In the genomic region with DNA sequence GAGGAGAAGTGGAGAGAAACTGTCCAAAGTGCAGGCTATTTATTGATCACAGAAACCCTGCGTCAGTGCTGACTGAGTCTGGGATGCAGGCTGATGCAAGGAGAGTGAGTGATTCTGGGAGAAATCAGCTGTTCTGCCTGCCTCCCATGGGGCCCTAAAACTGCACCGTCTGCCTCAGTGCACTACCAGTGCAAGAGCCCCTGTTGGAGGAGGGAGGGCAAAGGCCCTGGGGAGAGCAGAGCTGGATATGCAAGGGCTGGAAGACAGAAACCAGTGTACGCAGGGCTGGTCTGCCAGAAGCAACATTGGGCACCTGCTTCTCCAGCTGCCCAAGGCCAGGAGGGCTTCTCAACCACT, we compare ENCODE assay signal across 12 cellular contexts. TPM values are rescaled to one million over a fixed set of nuclear protein-coding genes. Genes with fewer than 3 reads are reported as not detected.
DNase-seq lines count a peak whose midpoint lies in the region; ATAC-seq, FAIRE-seq and TF ChIP-seq lines count a peak whose summit lies in the region.
"Had no signal": no experiment of that assay in that cellular context is flagged by ENCODE, and none has a peak within 500 bp of the region (broad histone marks: within the 10 kb centered on the region; RNA-seq: fewer than 3 reads in every experiment).

No MANE protein-coding gene starts in this region.

- H3K27ac ChIP-seq in ACC112 (ENCODE audit: low read depth, low read length) (peak overlapping the region; percentile 94), PC-3 (ENCODE audit: low read length) (peak overlapping the region; percentile 75)

- peaks cover 31% of the 10 kb centered on the region for H3K4me1 Mint-ChIP-seq in progenitor cell of endocrine pancreas (ENCODE audit: low read depth)

- no peak for TF ChIP-seq POLR2A in GM12891 (IDR thresholded peaks at IDR 0.05; ENCODE audit: low read depth, low read length)

- no peaks in the 10 kb centered on the region for H3K79me2 ChIP-seq in ACC112 (ENCODE audit: control insufficient read depth, insufficient read depth, low read length, unreplicated experiment)
- H3K79me2 ChIP-seq in PC-3 (ENCODE audit: low read length): no peaks in the 10 kb centered on the region

- no peaks in the 10 kb centered on the region for H3K9me3 Mint-ChIP-seq in progenitor cell of endocrine pancreas (ENCODE audit: low read depth)

- H3K4me3 Mint-ChIP-seq in progenitor cell of endocrine pancreas (ENCODE audit: low read depth): no peak overlapping the region

- H3K27me3 ChIP-seq in ACC112 (ENCODE audit: insufficient read depth, low read length) (0 out of 2 replicates have a peak, but pooled peaks cover 4% of the 10 kb centered on the region), PC-3 (ENCODE audit: low read length) (no peaks in the 10 kb centered on the region)
- H3K27me3 ChIP-seq: BE2C had no signal

- peaks cover 27% of the 10 kb centered on the region for H3K4me1 ChIP-seq in ACC112 (ENCODE audit: control insufficient read depth, insufficient read depth, low read length, unreplicated experiment)
- peaks cover 23% of the 10 kb centered on the region for H3K4me1 ChIP-seq in PC-3 (ENCODE audit: insufficient read depth, low read length)

- H2AFZ ChIP-seq in ACC112 (ENCODE audit: low read length, unreplicated experiment): no peak overlapping the region
- H2AFZ ChIP-seq in PC-3 (ENCODE audit: low read length): no peak overlapping the region

- TF ChIP-seq CTCF in PC-3 (conservative IDR thresholded peaks at IDR 0.05; ENCODE audit: low read depth, low read length) (no peak), progenitor cell of endocrine pancreas (IDR thresholded peaks at IDR 0.05; ENCODE audit: unreplicated experiment) (no peak)

- no peak for FAIRE-seq in GM12891 (lab: Jason Lieb, UNC)

- no peaks in the 10 kb centered on the region for H3K9me3 ChIP-seq in PC-3 (ENCODE audit: low read length)
- H3K9me3 ChIP-seq: BE2C had no signal

- peak overlapping the region; percentile 9; the same call in 1 of the 2 replicates for H3K9ac ChIP-seq in PC-3 (ENCODE audit: low read length)

- H3K4me2 ChIP-seq in PC-3 (ENCODE audit: low read length): peak overlapping the region; percentile 69

- H3F3A ChIP-seq in PC-3 (ENCODE audit: low read length, unreplicated experiment): no peaks in the 10 kb centered on the region

- H3K9me2 ChIP-seq in PC-3 (replicated peaks; ENCODE audit: low read length): no peaks in the 10 kb centered on the region

- BruUV-seq in PC-3 (replicated peaks; lab: Mats Ljungman, UMichigan): no TSS peak

- CTCF ChIA-PET in PC-3 (lab: Charles Lee): interaction anchor here (0.8 kb wide), 1 partner anchor 23 kb away, joined by 3 read pairs; no protein-coding TSS in a partner anchor

- POLR2A ChIA-PET in PC-3 (lab: Charles Lee; ENCODE audit: unreplicated experiment): no interaction called here

- H3K27me3 Mint-ChIP-seq in progenitor cell of endocrine pancreas: no peaks in the 10 kb centered on the region

- peak overlapping the region; percentile 17; the same call in 1 of the 2 replicates for H3K4me3 ChIP-seq in ACC112 (ENCODE audit: low read depth, low read length)
- H3K4me3 ChIP-seq in PC-3 (ENCODE audit: low read length): peak overlapping the region; percentile 16; the same call in 1 of the 2 replicates

- H3K27ac Mint-ChIP-seq in progenitor cell of endocrine pancreas: peak overlapping the region; percentile 90

- ATAC-seq in PC-3 (no peak), Right ventricle myocardium superior (ENCODE audit: poor library complexity) (peak; percentile 3), GM18907 (IDR thresholded peaks at IDR 0.05; ENCODE audit: unreplicated experiment) (no peak)

- DNase-seq in PC-3: no peak
- DNase-seq in Right ventricle myocardium superior: no peak
- no peak for DNase-seq in progenitor cell of endocrine pancreas (ENCODE audit: low spot score, unreplicated experiment)
- DNase-seq in activated naive CD4-positive, alpha-beta T cell (lab: John Stamatoyannopoulos, UW): no peak
- DNase-seq in GM12891 (ENCODE audit: insufficient read length, low spot score): no peak
- no peak for DNase-seq in foreskin melanocyte
- DNase-seq: effector memory CD4-positive, alpha-beta T cell; GDM1; NCI-H510A had no signal

- intact Hi-C loops in PC-3 (cut with micrococcal nuclease): loop anchor here (1.0 to 2.0 kb wide), 2 partner anchors 24 to 43 kb away; a partner anchor contains a TSS
- intact Hi-C loops in Right ventricle myocardium superior (cut with DNase I): no loop called here

- H3K36me3 ChIP-seq in ACC112 (ENCODE audit: insufficient read depth, low read length) (no peaks in the 10 kb centered on the region), PC-3 (ENCODE audit: low read depth, low read length) (no peaks in the 10 kb centered on the region)
- H3K36me3 ChIP-seq: BE2C had no signal

- no peaks in the 10 kb centered on the region for H4K20me1 ChIP-seq in PC-3 (ENCODE audit: low read length)

- no peaks in the 10 kb centered on the region for H3K36me3 Mint-ChIP-seq in progenitor cell of endocrine pancreas (ENCODE audit: insufficient read depth)

TF ChIP-seq in GM12891, 5 proteins besides CTCF, POLR2A, EP300 and RAD21:
- TF ChIP-seq TAF1 (IDR thresholded peaks at IDR 0.05; ENCODE audit: low read depth, low read length): no peak
- no peak for TF ChIP-seq PAX5 (IDR thresholded peaks at IDR 0.05; ENCODE audit: insufficient read depth, low read length, severe bottlenecking)
- no peak for TF ChIP-seq POLR2AphosphoS5 (IDR thresholded peaks at IDR 0.05; ENCODE audit: low read depth, low read length)
- TF ChIP-seq POU2F2 (IDR thresholded peaks at IDR 0.05; ENCODE audit: low read depth, low read length): no peak
- no peak for TF ChIP-seq SPI1 (IDR thresholded peaks at IDR 0.05; ENCODE audit: low read depth, low read length)
TF ChIP-seq in GM12891: peak in this region for 0.

RNA-seq across cellular contexts. Expression of a gene that starts 42.5 kb away (rescaled TPM):
- 24.5 and 24.8 TPM in 2 replicates for total RNA-seq in PC-3 (2014; rRNA removed)
- 43.1 TPM for total RNA-seq in Right ventricle myocardium superior
- 67.8 and 70.1 TPM in 2 replicates for total RNA-seq in progenitor cell of endocrine pancreas
- polyA plus RNA-seq in GM12891 (2012; ENCODE audit: low read depth, missing spikeins): 1.2 TPM
